Comparison of ENCODE assay signal across 21 cellular contexts in the genomic region with DNA sequence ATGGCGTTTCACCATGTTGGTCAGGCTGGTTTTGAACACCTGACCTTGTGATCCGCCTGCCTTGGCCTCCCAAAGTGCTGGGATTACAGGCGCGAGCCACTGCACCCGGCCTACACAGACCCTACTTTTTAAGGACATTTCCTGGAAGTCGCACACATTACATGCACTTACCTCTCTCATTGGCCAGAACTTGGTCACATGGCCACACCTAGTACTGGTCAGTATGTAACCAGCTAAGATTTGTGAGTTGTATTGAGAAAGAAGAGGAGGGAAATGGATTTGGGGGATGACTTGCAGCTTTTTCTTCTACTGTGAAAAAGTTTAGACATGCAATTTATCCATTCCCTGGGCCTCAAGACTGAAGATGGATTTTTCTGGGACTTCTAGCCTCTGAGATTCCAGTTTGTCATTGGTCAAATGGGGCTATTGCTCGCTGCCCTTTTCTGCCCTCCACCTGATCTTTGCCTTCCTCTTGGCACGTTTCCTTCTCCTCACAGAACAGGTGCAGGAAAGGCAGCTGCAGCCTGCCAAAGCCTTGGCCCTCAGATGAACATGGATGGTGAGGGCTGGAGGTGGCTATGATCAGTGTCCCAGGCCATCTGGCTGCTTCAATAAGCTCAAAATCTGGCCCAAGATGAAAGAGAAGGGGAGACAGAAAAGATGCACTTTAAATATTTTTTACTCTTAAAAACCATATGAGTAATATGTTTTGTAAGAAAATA. TPM values are rescaled to one million over a fixed set of nuclear protein-coding genes. Genes with fewer than 3 reads are reported as not detected.
DNase-seq lines count a peak whose midpoint lies in the region; ATAC-seq and TF ChIP-seq lines count a peak whose summit lies in the region.
"Had no signal": no experiment of that assay in that cellular context is flagged by ENCODE, and none has a peak within 500 bp of the region (broad histone marks: within the 10 kb centered on the region; RNA-seq: fewer than 3 reads in every experiment).

No MANE protein-coding gene starts in this region.

- H3K36me3 Mint-ChIP-seq in WTC11 (no peaks in the 10 kb centered on the region), neural progenitor cell (no peaks in the 10 kb centered on the region)
- H3K36me3 Mint-ChIP-seq: CD8-positive, alpha-beta memory T cell; natural killer cell had no signal

- no peak overlapping the region for H3K4me2 ChIP-seq in neural progenitor cell
- no peak overlapping the region for H3K4me2 ChIP-seq in GM23248 (ENCODE audit: unreplicated experiment)

- peak; percentile 44 for ATAC-seq in WTC11
- ATAC-seq in HG03045 (IDR thresholded peaks at IDR 0.05; ENCODE audit: unreplicated experiment): no peak
- ATAC-seq: activated T-cell treated with anti-CD3 and anti-CD28 coated beads, Interleukin-2, amount 50 U/mL, for 72 hours; lower lobe of right lung; natural killer cell had no signal

- peak; percentile 26 for DNase-seq in NOMO-1 treated with DMSO at 0.1 percent for 48 hours (lab: John Stamatoyannopoulos, UW; ENCODE audit: unreplicated experiment)
- no peak for DNase-seq in NOMO-1 treated with dmso at 0.1 percent for 144 hours (lab: John Stamatoyannopoulos, UW; ENCODE audit: unreplicated experiment)
- DNase-seq in NCI-H2196 treated with DMSO at 0.1 percent for 48 hours (lab: John Stamatoyannopoulos, UW; ENCODE audit: unreplicated experiment): peak; percentile 87
- no peak for DNase-seq in WTC11 (ENCODE audit: low spot score)
- DNase-seq in neural progenitor cell (ENCODE audit: low spot score): no peak
- DNase-seq in GM23248: no peak
- DNase-seq in GF-D8 (lab: John Stamatoyannopoulos, UW): no peak
- DNase-seq: activated CD4-positive, alpha-beta T cell treated with anti-CD3 and anti-CD28 coated beads, Interleukin-2, amount 50 U/mL, for 1 hour; activated T-cell treated with anti-CD3 and anti-CD28 coated beads, Interleukin-2, amount 50 U/mL, for 72 hours; CD8-positive, alpha-beta memory T cell; lower lobe of right lung; natural killer cell; NCI-H2081; NK-92 treated with Interleukin-12 subunit alpha and Interleukin-12 subunit beta, amount 100 ng/mL, for 24 hours; Right ventricle myocardium superior; stimulated activated CD4-positive, alpha-beta T cell treated with anti-CD3 and anti-CD28 coated beads, Interleukin-12 subunit alpha, Interleukin-12 subunit beta, amount 100 ng/mL, for 4 hours; stimulated activated naive CD4-positive, alpha-beta T cell treated with Interleukin-2 at 50 U/mL for 16 hours; T-helper 9 cell had no signal

- in situ Hi-C loops in GM23248 (cut with MboI): no loop called here

- H3K27ac Mint-ChIP-seq in WTC11 (peak overlapping the region; percentile 91), neural progenitor cell (peak overlapping the region; percentile 68)
- H3K27ac Mint-ChIP-seq: activated T-cell treated with anti-CD3 and anti-CD28 coated beads, Interleukin-2, amount 50 U/mL, for 72 hours; CD8-positive, alpha-beta memory T cell; natural killer cell; progenitor cell of endocrine pancreas had no signal

- no peak overlapping the region for H3K4me3 Mint-ChIP-seq in WTC11
- H3K4me3 Mint-ChIP-seq in neural progenitor cell: no peak overlapping the region
- H3K4me3 Mint-ChIP-seq: activated T-cell treated with anti-CD3 and anti-CD28 coated beads, Interleukin-2, amount 50 U/mL, for 72 hours; CD8-positive, alpha-beta memory T cell; central memory CD8-positive, alpha-beta T cell; natural killer cell had no signal

- no peak overlapping the region for H3K27ac ChIP-seq in neural progenitor cell
- no peak overlapping the region for H3K27ac ChIP-seq in GM23248
- H3K27ac ChIP-seq: lower lobe of right lung had no signal

- POLR2A ChIA-PET in WTC11 (lab: Charles Lee): no interaction called here

- no peaks in the 10 kb centered on the region for H3K79me2 ChIP-seq in neural progenitor cell (ENCODE audit: low read depth)
- H3K79me2 ChIP-seq in GM23248 (ENCODE audit: insufficient read depth): no peaks in the 10 kb centered on the region

- H2AFZ ChIP-seq in neural progenitor cell (replicated peaks) (peak overlapping the region; percentile 12), GM23248 (no peak overlapping the region)

- H3K27me3 ChIP-seq in neural progenitor cell: peaks cover 37% of the 10 kb centered on the region
- H3K27me3 ChIP-seq in GM23248 (replicated peaks; ENCODE audit: insufficient read depth): peaks cover 39% of the 10 kb centered on the region

- H3F3A ChIP-seq in neural progenitor cell (ENCODE audit: low read depth) (peaks cover 13% of the 10 kb centered on the region), GM23248 (ENCODE audit: insufficient read depth) (no peaks in the 10 kb centered on the region)

- no peaks in the 10 kb centered on the region for H3K9me2 ChIP-seq in GM23248 (ENCODE audit: insufficient read depth)

- H3K4me1 ChIP-seq in neural progenitor cell: no peaks in the 10 kb centered on the region
- H3K4me1 ChIP-seq in GM23248 (ENCODE audit: insufficient read depth): no peaks in the 10 kb centered on the region
- H3K4me1 ChIP-seq: lower lobe of right lung had no signal

- WGBS in GM23248 (ENCODE audit: low coverage in 1 of 2, low lambda C conversion rate in 2 of 2, missing lambda C conversion rate in 2 of 2), 2 experiments: 37 to 47% methylated on average over 8 of the region's 8 CpGs

- H3K4me1 Mint-ChIP-seq in WTC11 (peaks cover 55% of the 10 kb centered on the region), neural progenitor cell (peaks cover 27% of the 10 kb centered on the region)
- H3K4me1 Mint-ChIP-seq: CD8-positive, alpha-beta memory T cell; central memory CD8-positive, alpha-beta T cell; natural killer cell had no signal

- no peaks in the 10 kb centered on the region for H3K36me3 ChIP-seq in neural progenitor cell
- H3K36me3 ChIP-seq in GM23248 (ENCODE audit: low read depth): no peaks in the 10 kb centered on the region
- H3K36me3 ChIP-seq: lower lobe of right lung had no signal

- TF ChIP-seq CTCF in WTC11 (IDR thresholded peaks at IDR 0.05) (no peak), neural progenitor cell (IDR thresholded peaks at IDR 0.05) (no peak)

- peaks cover under 1% of the 10 kb centered on the region for H3K9me3 Mint-ChIP-seq in WTC11
- no peaks in the 10 kb centered on the region for H3K9me3 Mint-ChIP-seq in neural progenitor cell
- H3K9me3 Mint-ChIP-seq: activated T-cell treated with anti-CD3 and anti-CD28 coated beads, Interleukin-2, amount 50 U/mL, for 72 hours; CD8-positive, alpha-beta memory T cell; central memory CD8-positive, alpha-beta T cell; natural killer cell had no signal

- H3K4me3 ChIP-seq in neural progenitor cell (no peak overlapping the region), GM23248 (no peak overlapping the region)
- H3K4me3 ChIP-seq: lower lobe of right lung had no signal

- no peaks in the 10 kb centered on the region for H3K9me3 ChIP-seq in neural progenitor cell (ENCODE audit: low read depth)
- no peaks in the 10 kb centered on the region for H3K9me3 ChIP-seq in GM23248 (ENCODE audit: low read depth)
- H3K9me3 ChIP-seq: lower lobe of right lung had no signal

- CTCF ChIA-PET in WTC11 (lab: Charles Lee): interaction anchor here (1.0 to 2.6 kb wide), 6 partner anchors 9 to 167 kb away, joined by 3 to 12 read pairs (median 6); a partner anchor contains a TSS

- no peak overlapping the region for H3K9ac ChIP-seq in neural progenitor cell
- no peak overlapping the region for H3K9ac ChIP-seq in GM23248

- H4K20me1 ChIP-seq in neural progenitor cell (ENCODE audit: low read depth) (no peaks in the 10 kb centered on the region), GM23248 (ENCODE audit: insufficient read depth) (no peaks in the 10 kb centered on the region)

- no peaks in the 10 kb centered on the region for H3K27me3 Mint-ChIP-seq in WTC11 (ENCODE audit: low read depth)
- H3K27me3 Mint-ChIP-seq in neural progenitor cell (ENCODE audit: insufficient read depth, low read depth): peaks cover 26% of the 10 kb centered on the region

TF ChIP-seq in WTC11, 78 proteins besides CTCF, POLR2A, EP300 and RAD21 (continues in another document):
- TF ChIP-seq NR2C2 (CRISPR knock-in tag; IDR thresholded peaks at IDR 0.05): no peak
- TF ChIP-seq JAZF1 (CRISPR knock-in tag; IDR thresholded peaks at IDR 0.05): no peak
- TF ChIP-seq, protein P1, sequence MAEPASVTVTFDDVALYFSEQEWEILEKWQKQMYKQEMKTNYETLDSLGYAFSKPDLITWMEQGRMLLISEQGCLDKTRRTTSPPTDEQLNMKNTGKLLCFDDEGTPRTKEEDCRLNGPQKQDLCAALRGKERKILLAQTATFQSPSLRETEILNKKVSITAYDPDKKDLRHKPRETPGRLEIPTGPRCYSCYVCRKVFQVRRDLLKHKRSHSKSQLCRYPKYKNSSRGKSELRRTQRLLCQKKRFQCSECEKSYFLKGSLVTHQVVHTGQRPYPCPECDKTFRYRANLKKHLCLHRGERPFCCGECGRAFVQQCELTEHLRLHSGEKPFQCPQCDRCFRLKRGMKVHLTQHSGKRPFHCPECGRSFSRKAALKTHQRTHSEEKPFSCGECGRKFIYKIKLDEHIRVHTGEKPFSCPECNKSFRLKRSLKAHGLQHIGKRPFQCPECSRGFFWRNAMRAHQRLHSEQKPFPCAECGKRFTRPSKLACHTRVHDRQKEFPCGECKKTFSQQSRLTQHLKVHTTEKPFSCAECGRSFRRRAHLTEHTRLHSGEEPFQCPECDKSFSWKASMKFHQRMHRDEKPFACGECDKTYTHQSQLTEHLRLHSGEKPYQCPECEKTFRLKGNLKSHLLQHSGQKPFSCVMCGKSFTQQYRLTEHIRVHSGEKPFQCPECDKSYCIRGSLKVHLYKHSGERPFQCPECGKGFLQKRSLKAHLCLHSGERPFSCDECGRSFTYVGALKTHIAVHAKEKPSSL (CRISPR knock-in tag; conservative IDR thresholded peaks at IDR 0.05): no peak
- TF ChIP-seq HMGA2 (CRISPR knock-in tag; IDR thresholded peaks at IDR 0.05): no peak
- TF ChIP-seq NFE2L1 (CRISPR knock-in tag; IDR thresholded peaks at IDR 0.05): no peak
- no peak for TF ChIP-seq SMAD3 (CRISPR knock-in tag; IDR thresholded peaks at IDR 0.05; ENCODE audit: borderline replicate concordance)
- no peak for TF ChIP-seq ESRRA (CRISPR knock-in tag; IDR thresholded peaks at IDR 0.05; ENCODE audit: borderline replicate concordance)
- TF ChIP-seq NFYB (CRISPR knock-in tag; conservative IDR thresholded peaks at IDR 0.05; ENCODE audit: low read depth): peak; percentile 66

RNA-seq across cellular contexts. Expression of a gene that starts 7.1 kb away (rescaled TPM):
- total RNA-seq in WTC11 (2021) (38.6 to 47.7 TPM (median 39.3 TPM) in 3 replicates), neural progenitor cell (ENCODE audit: low replicate concordance) (0.07 and 0.31 TPM in 2 replicates)
- total RNA-seq in GM23248 (2014; rRNA removed; shearing (Covaris generic)): not detected in 2 replicates
- polyA plus RNA-seq in GM23248 (2016; fragmentation: Nextera tagmentation; extraction: Ambion mirVana): not detected in 2 replicates
- total RNA-seq: activated T-cell treated with anti-CD3 and anti-CD28 coated beads, Interleukin-2, amount 50 U/mL, for 72 hours; CD8-positive, alpha-beta memory T cell; lower lobe of right lung; natural killer cell; Right ventricle myocardium superior had no signal
- polyA plus RNA-seq: CD8-positive, alpha-beta memory T cell had no signal

RNA-seq across cellular contexts. Expression of a gene that starts 32.9 kb away (rescaled TPM):
- total RNA-seq in WTC11 (2021): 3.6 to 8.8 TPM (median 6.0 TPM) in 3 replicates
- total RNA-seq in neural progenitor cell (ENCODE audit: low replicate concordance): 1.1 and 1.5 TPM in 2 replicates
- total RNA-seq in GM23248 (2014; rRNA removed; shearing (Covaris generic)): not detected in 2 replicates
- polyA plus RNA-seq in GM23248 (2016; fragmentation: Nextera tagmentation; extraction: Ambion mirVana): not detected in 2 replicates

RNA-seq across cellular contexts. Expression of a gene that starts 50.6 kb away (rescaled TPM):
- total RNA-seq in WTC11 (2021): 22.5 to 25.4 TPM (median 24.2 TPM) in 3 replicates
- total RNA-seq in neural progenitor cell (ENCODE audit: low replicate concordance): 22.5 and 24.3 TPM in 2 replicates
- total RNA-seq in GM23248 (2014; rRNA removed; shearing (Covaris generic)): 10.8 and 14.4 TPM in 2 replicates
- polyA plus RNA-seq in GM23248 (2016; fragmentation: Nextera tagmentation; extraction: Ambion mirVana): 5.5 and 5.6 TPM in 2 replicates

Comparison
In these comparisons a context has a peak if more than half of its experiments do, and no peak if none do; other contexts are left out.
1. DNase-seq: peak in NOMO-1 treated with DMSO at 0.1 percent for 48 hours (single experiment) and NCI-H2196 treated with DMSO at 0.1 percent for 48 hours (single experiment); none in NOMO-1 treated with dmso at 0.1 percent for 144 hours (single experiment), WTC11 (single experiment), neural progenitor cell (single experiment), GM23248 (single experiment) and GF-D8 (single experiment).
2. RNA of a gene that starts 7.1 kb away (total RNA-seq): 38.6 to 47.7 TPM in WTC11; 0.07 to 0.31 TPM in neural progenitor cell and not detected in GM23248; every median in the first group is over 10 times any median in the second.